ENCODE assay signal across 8 cellular contexts in genomic region chr20:40689100-40689942, GRCh38. TPM values are rescaled to one million over a fixed set of nuclear protein-coding genes. Genes with fewer than 3 reads are reported as not detected.
DNase-seq lines count a peak whose midpoint lies in the region; ATAC-seq and TF ChIP-seq lines count a peak whose summit lies in the region.

TSS of gene MAFB (minus strand) at chr20:40689236. CDS start at chr20:40688850, 386 bp downstream.

- TF ChIP-seq CTCF in DOHH2 (IDR thresholded peaks at IDR 0.05; ENCODE audit: low read depth, low read length, poor library complexity, severe bottlenecking): no peak

- H3K27me3 ChIP-seq in DOHH2 (ENCODE audit: control insufficient read depth, low read length) (peaks cover 73% of the 10 kb centered on the region), GM23248 (replicated peaks; ENCODE audit: insufficient read depth) (no peaks in the 10 kb centered on the region; the same call in 1 of the 2 replicates), esophagus (ENCODE audit: control insufficient read depth in 1 of 2, insufficient read depth in 2 of 2, low read length in 2 of 2) (no peaks in the 10 kb centered on the region), mononuclear cell (ENCODE audit: insufficient read depth, low read length) (peaks cover 76% of the 10 kb centered on the region)

- POLR2A ChIA-PET in activated CD4-positive, alpha-beta memory T cell treated with anti-CD3 and anti-CD28 coated beads for 36 hours (lab: Charles Lee): no interaction called here

- H3K27ac ChIP-seq in DOHH2 (ENCODE audit: low read depth, low read length): no peak within 1 kb of the TSS
- peak within 1 kb of the TSS; percentile 93 for H3K27ac ChIP-seq in GM23248
- H3K27ac ChIP-seq in esophagus (ENCODE audit: low read depth in 2 of 2, low read length in 1 of 2): peak within 1 kb of the TSS; percentile 99

- H3K36me3 ChIP-seq in DOHH2 (ENCODE audit: control insufficient read depth, low read length): no peaks in the 10 kb centered on the region
- H3K36me3 ChIP-seq in GM23248 (ENCODE audit: low read depth): no peaks in the 10 kb centered on the region
- H3K36me3 ChIP-seq in esophagus (ENCODE audit: control insufficient read depth in 2 of 2, insufficient read depth in 2 of 2, low read length in 1 of 2): peaks cover 0 to 12% of the 10 kb centered on the region in 2 donors

- H3K27ac Mint-ChIP-seq in activated CD4-positive, alpha-beta memory T cell treated with anti-CD3 and anti-CD28 coated beads for 36 hours: no peak within 1 kb of the TSS
- no peak within 1 kb of the TSS for H3K27ac Mint-ChIP-seq in stimulated activated effector memory CD8-positive, alpha-beta T cell treated with anti-CD3 and anti-CD28 coated beads, Interleukin-12 subunit alpha, Interleukin-12 subunit beta, amount 100 ng/mL, for 72 hours

- peaks cover 75% of the 10 kb centered on the region for H3K27me3 Mint-ChIP-seq in activated CD4-positive, alpha-beta memory T cell treated with anti-CD3 and anti-CD28 coated beads for 36 hours

- H3K4me1 Mint-ChIP-seq in activated CD4-positive, alpha-beta memory T cell treated with anti-CD3 and anti-CD28 coated beads for 36 hours (ENCODE audit: low read depth): peaks cover 13% of the 10 kb centered on the region
- peaks cover 25% of the 10 kb centered on the region for H3K4me1 Mint-ChIP-seq in stimulated activated effector memory CD8-positive, alpha-beta T cell treated with anti-CD3 and anti-CD28 coated beads, Interleukin-12 subunit alpha, Interleukin-12 subunit beta, amount 100 ng/mL, for 72 hours

- H4K20me1 ChIP-seq in DOHH2 (ENCODE audit: control insufficient read depth, insufficient read depth, low read depth, low read length) (no peaks in the 10 kb centered on the region), GM23248 (ENCODE audit: insufficient read depth) (no peaks in the 10 kb centered on the region)

- H3K4me1 ChIP-seq in DOHH2 (ENCODE audit: control insufficient read depth, low read length) (peaks cover 7% of the 10 kb centered on the region), GM23248 (ENCODE audit: insufficient read depth) (no peaks in the 10 kb centered on the region), esophagus (ENCODE audit: control insufficient read depth in 2 of 2, insufficient read depth in 2 of 2, low read length in 1 of 2) (peaks cover 8 to 10% of the 10 kb centered on the region in 2 donors), mononuclear cell (ENCODE audit: insufficient read depth, low read length) (peaks cover 36% of the 10 kb centered on the region)

- intact Hi-C loops in activated CD4-positive, alpha-beta memory T cell treated with anti-CD3 and anti-CD28 coated beads for 36 hours (cut with micrococcal nuclease): loop anchor here (10.0 kb wide), 1 partner anchor 1425 kb away; no protein-coding TSS in a partner anchor

- H3K9me3 Mint-ChIP-seq in activated CD4-positive, alpha-beta memory T cell treated with anti-CD3 and anti-CD28 coated beads for 36 hours: no peaks in the 10 kb centered on the region
- no peaks in the 10 kb centered on the region for H3K9me3 Mint-ChIP-seq in stimulated activated effector memory CD8-positive, alpha-beta T cell treated with anti-CD3 and anti-CD28 coated beads, Interleukin-12 subunit alpha, Interleukin-12 subunit beta, amount 100 ng/mL, for 72 hours

- peak; percentile 77 for ATAC-seq in stimulated activated effector memory CD8-positive, alpha-beta T cell treated with anti-CD3 and anti-CD28 coated beads, Interleukin-12 subunit alpha, Interleukin-12 subunit beta, amount 100 ng/mL, for 72 hours
- no peak for ATAC-seq in HG03571 (IDR thresholded peaks at IDR 0.05; ENCODE audit: unreplicated experiment)

- peak within 1 kb of the TSS; percentile 64 for H3K4me3 Mint-ChIP-seq in activated CD4-positive, alpha-beta memory T cell treated with anti-CD3 and anti-CD28 coated beads for 36 hours
- peak within 1 kb of the TSS; percentile 75 for H3K4me3 Mint-ChIP-seq in stimulated activated effector memory CD8-positive, alpha-beta T cell treated with anti-CD3 and anti-CD28 coated beads, Interleukin-12 subunit alpha, Interleukin-12 subunit beta, amount 100 ng/mL, for 72 hours

- in situ Hi-C loops in GM23248 (cut with MboI): no loop called here

- CTCF ChIA-PET in activated CD4-positive, alpha-beta memory T cell treated with anti-CD3 and anti-CD28 coated beads for 36 hours (lab: Charles Lee): interaction anchor here (0.6 to 2.3 kb wide), 10 partner anchors 8 to 1423 kb away, joined by 3 to 7 read pairs (median 4); no protein-coding TSS in a partner anchor

- H3K36me3 Mint-ChIP-seq in activated CD4-positive, alpha-beta memory T cell treated with anti-CD3 and anti-CD28 coated beads for 36 hours: no peaks in the 10 kb centered on the region
- no peaks in the 10 kb centered on the region for H3K36me3 Mint-ChIP-seq in stimulated activated effector memory CD8-positive, alpha-beta T cell treated with anti-CD3 and anti-CD28 coated beads, Interleukin-12 subunit alpha, Interleukin-12 subunit beta, amount 100 ng/mL, for 72 hours

- no peaks in the 10 kb centered on the region for H3K9me2 ChIP-seq in DOHH2 (replicated peaks; ENCODE audit: control insufficient read depth, low read length)
- H3K9me2 ChIP-seq in GM23248 (ENCODE audit: insufficient read depth): no peaks in the 10 kb centered on the region

- peak within 1 kb of the TSS; percentile 94 for H2AFZ ChIP-seq in GM23248

- DNase-seq in GM23248 (peak; percentile 98), NCI-H1417 (lab: John Stamatoyannopoulos, UW) (peak; percentile 93 to 96 (median 95))
- DNase-seq in activated CD4-positive, alpha-beta memory T cell treated with anti-CD3 and anti-CD28 coated beads for 36 hours: peak; percentile 58
- DNase-seq in stimulated activated effector memory CD8-positive, alpha-beta T cell treated with anti-CD3 and anti-CD28 coated beads, Interleukin-12 subunit alpha, Interleukin-12 subunit beta, amount 100 ng/mL, for 72 hours (ENCODE audit: low spot score in 2 of 2): peak; percentile 33 to 71

- H3K9me3 ChIP-seq in DOHH2 (ENCODE audit: control insufficient read depth, insufficient read depth, low read length): no peaks in the 10 kb centered on the region
- H3K9me3 ChIP-seq in GM23248 (ENCODE audit: low read depth): no peaks in the 10 kb centered on the region
- no peaks in the 10 kb centered on the region for H3K9me3 ChIP-seq in esophagus (ENCODE audit: control insufficient read depth in 2 of 2, insufficient read depth in 1 of 2, low read depth in 1 of 2, low read length in 1 of 2)
- no peaks in the 10 kb centered on the region for H3K9me3 ChIP-seq in mononuclear cell (ENCODE audit: low read depth, low read length)

- 0 to 1% methylated on average over 36 to 37 of the region's 85 CpGs for WGBS in GM23248 (ENCODE audit: low coverage in 1 of 2, low lambda C conversion rate in 2 of 2, missing lambda C conversion rate in 2 of 2), 2 experiments
- 1% methylated on average over 66 to 85 of the region's 85 CpGs for WGBS in esophagus, 2 donors

- H3K4me3 ChIP-seq in DOHH2 (ENCODE audit: low read length): peak within 1 kb of the TSS; percentile 77
- peak within 1 kb of the TSS; percentile 80 for H3K4me3 ChIP-seq in GM23248
- H3K4me3 ChIP-seq in esophagus (ENCODE audit: low read depth in 1 of 2, low read length in 2 of 2): peak within 1 kb of the TSS; percentile 67 to 81
- peak within 1 kb of the TSS; percentile 74 for H3K4me3 ChIP-seq in mononuclear cell (ENCODE audit: low read length)

- H3K9ac ChIP-seq in GM23248: peak within 1 kb of the TSS; percentile 90

- H3K79me2 ChIP-seq in DOHH2 (ENCODE audit: control insufficient read depth, low read length): no peaks in the 10 kb centered on the region
- no peaks in the 10 kb centered on the region for H3K79me2 ChIP-seq in GM23248 (ENCODE audit: insufficient read depth)

- H3K4me2 ChIP-seq in DOHH2 (ENCODE audit: low read length): peak within 1 kb of the TSS; percentile 98
- H3K4me2 ChIP-seq in GM23248 (ENCODE audit: unreplicated experiment): peak within 1 kb of the TSS; percentile 91

- H3F3A ChIP-seq in DOHH2 (ENCODE audit: control insufficient read depth, insufficient read depth): no peaks in the 10 kb centered on the region
- H3F3A ChIP-seq in GM23248 (ENCODE audit: insufficient read depth): peaks cover 2% of the 10 kb centered on the region; the same call in 1 of the 2 replicates

RNA-seq across cellular contexts. Expression of gene MAFB, which starts in this region (rescaled TPM):
- total RNA-seq in GM23248 (2014; rRNA removed; shearing (Covaris generic)): 1.8 and 1.9 TPM in 2 replicates
- polyA plus RNA-seq in GM23248 (2016; fragmentation: Nextera tagmentation; extraction: Ambion mirVana) (3.8 and 4.4 TPM in 2 replicates), esophagus (10 to 100 TPM; 13.9 to 18.8 TPM)
- not detected for total RNA-seq in activated CD4-positive, alpha-beta memory T cell treated with anti-CD3 and anti-CD28 coated beads for 36 hours
- 122 TPM for total RNA-seq in mononuclear cell

Comparison
In these comparisons a context has a peak if more than half of its experiments do, and no peak if none do; other contexts are left out.
1. RNA of gene MAFB (total RNA-seq): 122 TPM in mononuclear cell (single experiment); 1.8 to 1.9 TPM in GM23248 and not detected in activated CD4-positive, alpha-beta memory T cell treated with anti-CD3 and anti-CD28 coated beads for 36 hours; every median in the first group is over 10 times any median in the second.
2. Peak in DNase-seq in activated CD4-positive, alpha-beta memory T cell treated with anti-CD3 and anti-CD28 coated beads for 36 hours; RNA of the gene not detected or under 1 TPM.
3. Peak in every context shown above with its lines, with median percentiles within 50 percentile points of each other: H3K4me3 ChIP-seq and DNase-seq.